Comparison of ENCODE assay signal across 12 cellular contexts in the genomic region with DNA sequence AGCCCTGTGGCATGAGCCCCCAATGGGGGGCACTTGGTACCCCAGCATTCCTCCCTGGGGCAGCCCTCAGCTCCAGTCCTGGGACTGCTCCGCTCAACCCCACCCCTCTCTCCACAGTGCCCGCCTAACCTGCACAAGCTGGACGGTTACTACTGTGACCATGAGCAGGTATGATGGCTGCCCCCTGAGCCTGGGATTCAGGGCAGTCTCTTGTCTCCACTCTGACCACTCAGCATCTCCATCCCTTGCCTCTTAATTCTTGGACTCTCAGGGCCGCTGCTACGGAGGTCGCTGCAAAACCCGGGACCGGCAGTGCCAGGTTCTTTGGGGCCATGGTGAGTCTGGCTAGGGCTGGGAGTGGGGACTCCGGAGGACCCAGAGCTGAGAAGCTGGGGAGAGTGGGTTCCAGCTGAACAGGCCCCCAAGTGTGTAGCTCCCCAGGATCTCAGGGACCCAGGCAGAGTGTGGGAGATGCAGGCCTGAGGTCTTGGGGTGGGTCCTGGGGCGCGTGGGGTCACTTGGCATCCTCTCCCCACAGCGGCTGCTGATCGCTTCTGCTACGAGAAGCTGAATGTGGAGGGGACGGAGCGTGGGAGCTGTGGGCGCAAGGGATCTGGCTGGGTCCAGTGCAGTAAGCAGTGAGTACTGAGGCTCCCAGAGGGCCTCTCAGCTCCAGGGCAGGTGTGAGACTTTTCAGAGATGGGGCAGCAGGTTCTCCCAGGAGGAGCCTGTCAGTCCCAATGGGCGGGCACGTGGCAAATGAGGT. TPM values are rescaled to one million over a fixed set of nuclear protein-coding genes. Genes with fewer than 3 reads are reported as not detected.
DNase-seq lines count a peak whose midpoint lies in the region; ATAC-seq and TF ChIP-seq lines count a peak whose summit lies in the region.
"Had no signal": no experiment of that assay in that cellular context is flagged by ENCODE, and none has a peak within 500 bp of the region (broad histone marks: within the 10 kb centered on the region; RNA-seq: fewer than 3 reads in every experiment).

No MANE protein-coding gene starts in this region.

- H3K79me1 ChIP-seq in trophoblast cell (ENCODE audit: low read length) (no peaks in the 10 kb centered on the region), mesendoderm (ENCODE audit: low read length) (no peaks in the 10 kb centered on the region)

- peaks cover 9 to 35% of the 10 kb centered on the region in 2 donors for H3K4me1 ChIP-seq in duodenal mucosa (ENCODE audit: control insufficient read depth in 1 of 2, insufficient read depth in 2 of 2, low read length in 2 of 2)
- peaks cover 4 to 11% of the 10 kb centered on the region in 2 experiments for H3K4me1 ChIP-seq in trophoblast cell (ENCODE audit: control insufficient read depth in 1 of 2, insufficient read depth in 2 of 2, low read length in 2 of 2)
- H3K4me1 ChIP-seq in mesendoderm (ENCODE audit: control insufficient read depth, low read depth, low read length), result peaks cover 3% of the 10 kb centered on the region
- H3K4me1 ChIP-seq in lower lobe of right lung, result peaks cover 39% of the 10 kb centered on the region

- TF ChIP-seq CTCF in lower lobe of right lung (IDR thresholded peaks at IDR 0.05), result no peak

- H3K27ac ChIP-seq in duodenal mucosa (ENCODE audit: low read depth, low read length) (no peak overlapping the region), trophoblast cell (ENCODE audit: low read depth, low read length) (no peak overlapping the region), mesendoderm (ENCODE audit: low read depth, low read length) (no peak overlapping the region), lower lobe of right lung (no peak overlapping the region)
- H3K27ac ChIP-seq: suprapubic skin had no signal

- no peaks in the 10 kb centered on the region for H3K36me3 Mint-ChIP-seq in activated CD4-positive, alpha-beta T cell treated with anti-CD3 and anti-CD28 coated beads, Interleukin-2, amount 10 ng/mL, durations not matched to agents 24 days and 14 days (ENCODE audit: low read depth)
- H3K36me3 Mint-ChIP-seq in IgD-negative memory B cell, result no peaks in the 10 kb centered on the region

- H3K18ac ChIP-seq in trophoblast cell (ENCODE audit: low read length) (no peak overlapping the region), mesendoderm (ENCODE audit: low read length) (no peak overlapping the region)

- peak overlapping the region; percentile 30 for H3K4me3 Mint-ChIP-seq in activated CD4-positive, alpha-beta T cell treated with anti-CD3 and anti-CD28 coated beads, Interleukin-2, amount 10 ng/mL, durations not matched to agents 24 days and 14 days
- peak overlapping the region; percentile 68 to 88 (median 82) for H3K4me3 Mint-ChIP-seq in IgD-negative memory B cell

- no peak overlapping the region for H3K56ac ChIP-seq in mesendoderm (ENCODE audit: low read length)

- no peak overlapping the region for H3K27ac Mint-ChIP-seq in activated CD4-positive, alpha-beta T cell treated with anti-CD3 and anti-CD28 coated beads, Interleukin-2, amount 10 ng/mL, durations not matched to agents 24 days and 14 days
- peak overlapping the region in 1 of 3 donors; percentile 64 for H3K27ac Mint-ChIP-seq in IgD-negative memory B cell

- H2BK120ac ChIP-seq in trophoblast cell (ENCODE audit: insufficient read depth, low read length, poor library complexity), result no peak overlapping the region
- H2BK120ac ChIP-seq in mesendoderm (ENCODE audit: low read depth, low read length), result no peak overlapping the region

- intact Hi-C loops in activated CD4-positive, alpha-beta T cell treated with anti-CD3 and anti-CD28 coated beads, Interleukin-2, amount 10 ng/mL, durations not matched to agents 24 days and 14 days (cut with micrococcal nuclease), result loop anchor here (10.0 kb wide), 1 partner anchor 242 kb away; no protein-coding TSS in a partner anchor
- intact Hi-C loops in lower lobe of right lung (cut with DNase I), result loop anchor here (5.0 kb wide), 1 partner anchor 90 kb away; no protein-coding TSS in a partner anchor

- H2BK15ac ChIP-seq in mesendoderm (replicated peaks; ENCODE audit: low read depth), result no peak overlapping the region

- DNase-seq in activated CD4-positive, alpha-beta T cell treated with anti-CD3 and anti-CD28 coated beads, Interleukin-2, amount 10 ng/mL, durations not matched to agents 24 days and 14 days, result peak; percentile 58
- DNase-seq in activated CD4-positive, alpha-beta T cell treated with anti-CD3 and anti-CD28 coated beads, Interleukin-2, amount 50 U/mL, for 48 hours, result no peak
- DNase-seq in trophoblast cell, result no peak
- no peak for DNase-seq in AG08395 (ENCODE audit: low spot score)
- DNase-seq in mesendoderm, result no peak
- no peak for DNase-seq in lower lobe of right lung
- DNase-seq: foreskin melanocyte, NCI-H82, SHP77 treated with DMSO at 0.1 percent for 48 hours had no signal

- H4K8ac ChIP-seq in trophoblast cell (ENCODE audit: low read depth, low read length) (no peak overlapping the region), mesendoderm (ENCODE audit: low read depth, low read length) (no peak overlapping the region)

- no peak for ATAC-seq in lower lobe of right lung

- H3K36me3 ChIP-seq in duodenal mucosa (ENCODE audit: control insufficient read depth in 1 of 2, insufficient read depth in 2 of 2, low read length in 2 of 2) (no peaks in the 10 kb centered on the region), trophoblast cell (ENCODE audit: control insufficient read depth in 1 of 2, insufficient read depth in 2 of 2, low read length in 2 of 2) (no peaks in the 10 kb centered on the region), mesendoderm (ENCODE audit: control insufficient read depth, insufficient read depth, low read length) (no peaks in the 10 kb centered on the region), lower lobe of right lung (no peaks in the 10 kb centered on the region)
- H3K36me3 ChIP-seq: suprapubic skin had no signal

- peak overlapping the region; percentile 65 to 71 for H3K4me3 ChIP-seq in duodenal mucosa (ENCODE audit: low read depth in 1 of 2, low read length in 2 of 2)
- H3K4me3 ChIP-seq in trophoblast cell (ENCODE audit: low read depth, low read length), result no peak overlapping the region
- H3K4me3 ChIP-seq in mesendoderm (ENCODE audit: low read length), result no peak overlapping the region
- no peak overlapping the region for H3K4me3 ChIP-seq in lower lobe of right lung

- H3K9me3 ChIP-seq in duodenal mucosa (ENCODE audit: control insufficient read depth in 1 of 2, low read length in 2 of 2) (no peaks in the 10 kb centered on the region), trophoblast cell (ENCODE audit: insufficient read depth, low read depth, low read length) (no peaks in the 10 kb centered on the region), lower lobe of right lung (no peaks in the 10 kb centered on the region)
- H3K9me3 ChIP-seq: suprapubic skin had no signal

- H3K4ac ChIP-seq in trophoblast cell (ENCODE audit: low read depth, low read length) (no peak overlapping the region), mesendoderm (ENCODE audit: low read depth, low read length) (no peak overlapping the region)

- H3K23ac ChIP-seq in trophoblast cell (ENCODE audit: low read length) (no peak overlapping the region), mesendoderm (ENCODE audit: low read length) (no peak overlapping the region)

- peaks cover 10 to 16% of the 10 kb centered on the region in 2 donors for H3K27me3 ChIP-seq in duodenal mucosa (ENCODE audit: control insufficient read depth in 1 of 2, insufficient read depth in 2 of 2, low read length in 2 of 2)
- peaks cover 2% of the 10 kb centered on the region for H3K27me3 ChIP-seq in trophoblast cell (ENCODE audit: insufficient read depth, low read length)
- no peaks in the 10 kb centered on the region for H3K27me3 ChIP-seq in mesendoderm (ENCODE audit: insufficient read depth, low read length, poor library complexity)
- H3K27me3 ChIP-seq in lower lobe of right lung (ENCODE audit: low read depth), result peaks cover 30% of the 10 kb centered on the region

- H3K27me3 Mint-ChIP-seq in activated CD4-positive, alpha-beta T cell treated with anti-CD3 and anti-CD28 coated beads, Interleukin-2, amount 10 ng/mL, durations not matched to agents 24 days and 14 days, result peaks cover 8% of the 10 kb centered on the region
- peaks cover 6% of the 10 kb centered on the region for H3K27me3 Mint-ChIP-seq in IgD-negative memory B cell

- H3K9ac ChIP-seq in duodenal mucosa (ENCODE audit: low read depth in 1 of 2, low read length in 2 of 2) (no peak overlapping the region), trophoblast cell (ENCODE audit: low read length) (no peak overlapping the region), mesendoderm (ENCODE audit: low read length) (no peak overlapping the region)

- no peak overlapping the region for H2AFZ ChIP-seq in trophoblast cell (ENCODE audit: insufficient read depth, low read length, poor library complexity)

- peaks cover 14% of the 10 kb centered on the region for H3K4me1 Mint-ChIP-seq in activated CD4-positive, alpha-beta T cell treated with anti-CD3 and anti-CD28 coated beads, Interleukin-2, amount 10 ng/mL, durations not matched to agents 24 days and 14 days
- H3K4me1 Mint-ChIP-seq in IgD-negative memory B cell, result peaks cover 2 to 6% (median 5%) of the 10 kb centered on the region in 3 donors

- H2BK5ac ChIP-seq in trophoblast cell (ENCODE audit: low read depth, low read length, poor library complexity), result no peak overlapping the region
- H2BK5ac ChIP-seq in mesendoderm (ENCODE audit: low read length), result no peak overlapping the region

- no peak overlapping the region for H4K91ac ChIP-seq in trophoblast cell (ENCODE audit: low read depth, low read length)

- H2BK12ac ChIP-seq in trophoblast cell (ENCODE audit: low read length), result no peak overlapping the region

- H3K4me2 ChIP-seq in trophoblast cell (ENCODE audit: low read length) (peak overlapping the region; percentile 93), mesendoderm (ENCODE audit: low read length) (no peak overlapping the region)

- no peaks in the 10 kb centered on the region for H3K79me2 ChIP-seq in trophoblast cell (ENCODE audit: control insufficient read depth, insufficient read depth, low read length, poor library complexity)
- no peaks in the 10 kb centered on the region for H3K79me2 ChIP-seq in mesendoderm (ENCODE audit: control insufficient read depth, insufficient read depth, low read length)

- H3K14ac ChIP-seq in trophoblast cell (ENCODE audit: low read length), result no peak overlapping the region

- H3K9me3 Mint-ChIP-seq in activated CD4-positive, alpha-beta T cell treated with anti-CD3 and anti-CD28 coated beads, Interleukin-2, amount 10 ng/mL, durations not matched to agents 24 days and 14 days, result no peaks in the 10 kb centered on the region
- no peaks in the 10 kb centered on the region for H3K9me3 Mint-ChIP-seq in IgD-negative memory B cell

- H4K5ac ChIP-seq in mesendoderm (ENCODE audit: low read length), result no peak overlapping the region

- H4K12ac ChIP-seq in trophoblast cell (ENCODE audit: low read depth, low read length), result no peak overlapping the region

- H2AK5ac ChIP-seq in trophoblast cell (ENCODE audit: low read length), result no peak overlapping the region
- no peak overlapping the region for H2AK5ac ChIP-seq in mesendoderm (ENCODE audit: low read length)

- WGBS in trophoblast cell (ENCODE audit: extremely low coverage, insufficient coverage, insufficient read length), result no CpG with 5 or more reads among the region's 19 CpGs
- WGBS in mesendoderm (ENCODE audit: extremely low coverage, insufficient coverage, low lambda C conversion rate), result no CpG with 5 or more reads among the region's 19 CpGs

RNA-seq across cellular contexts. Expression of a gene that starts 18.0 kb away (rescaled TPM):
- total RNA-seq in activated CD4-positive, alpha-beta T cell treated with anti-CD3 and anti-CD28 coated beads, Interleukin-2, amount 10 ng/mL, durations not matched to agents 24 days and 14 days, result 0.12 TPM in 2 replicates
- not detected for polyA plus RNA-seq in IgD-negative memory B cell
- 0.34 and 0.47 TPM in 2 replicates for polyA plus RNA-seq in trophoblast cell (2013)
- 0.46 TPM for polyA plus RNA-seq in mesendoderm (2013, experiment 1 of 2)
- 0.43 TPM for polyA plus RNA-seq in mesendoderm (2013, experiment 2 of 2)
- total RNA-seq in lower lobe of right lung, result 0.41 TPM

RNA-seq across cellular contexts. Expression of a gene that starts 53.3 kb away (rescaled TPM):
- total RNA-seq in activated CD4-positive, alpha-beta T cell treated with anti-CD3 and anti-CD28 coated beads, Interleukin-2, amount 10 ng/mL, durations not matched to agents 24 days and 14 days, result 6.1 and 7.5 TPM in 2 replicates
- 0.15 TPM for polyA plus RNA-seq in IgD-negative memory B cell
- 17.0 and 18.0 TPM in 2 replicates for polyA plus RNA-seq in trophoblast cell (2013)
- polyA plus RNA-seq in mesendoderm (2013, experiment 1 of 2), result 35.4 TPM
- 36.0 TPM for polyA plus RNA-seq in mesendoderm (2013, experiment 2 of 2)
- 18.4 TPM for total RNA-seq in lower lobe of right lung

Comparison
In these comparisons a context has a peak if more than half of its experiments do, and no peak if none do; other contexts are left out.
1. H3K4me3 ChIP-seq: peak in duodenal mucosa (2 of 2); none in trophoblast cell (single experiment), mesendoderm (single experiment) and lower lobe of right lung (single experiment).